In the genomic region with DNA sequence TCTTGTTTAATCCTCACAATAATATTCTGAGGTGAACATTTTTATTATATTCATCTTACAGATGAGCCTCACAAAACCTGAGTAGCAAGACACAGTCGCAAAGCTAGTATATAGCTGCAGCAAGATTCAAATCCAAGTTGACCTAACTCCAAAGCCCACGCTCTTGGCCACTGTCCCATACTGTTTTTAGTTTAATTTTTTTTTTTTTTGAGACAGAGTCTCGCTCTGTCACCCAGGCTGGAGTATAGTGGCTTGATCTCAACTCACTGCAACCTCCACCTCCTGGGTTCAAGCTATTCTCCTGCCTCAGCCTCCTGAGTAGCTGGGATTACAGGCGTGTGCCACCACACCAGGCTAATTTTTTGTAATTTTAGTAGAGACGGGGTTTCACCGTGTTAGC, we compare ENCODE assay signal across 8 cellular contexts. TPM values are rescaled to one million over a fixed set of nuclear protein-coding genes. Genes with fewer than 3 reads are reported as not detected.
DNase-seq lines count a peak whose midpoint lies in the region; ATAC-seq and TF ChIP-seq lines count a peak whose summit lies in the region.
"Not testable (repeated sequence)": the region's sequence is repeated elsewhere in the genome, so short reads cannot be mapped to it uniquely, and the experiment has no call there.

No MANE protein-coding gene starts in this region.

- peak overlapping the region; percentile 97 for H3K27ac Mint-ChIP-seq in osteocyte (ENCODE audit: unreplicated experiment)

- TF ChIP-seq POLR2A in breast epithelium (IDR thresholded peaks at IDR 0.05) = not testable (repeated sequence)

- POLR2A ChIA-PET in PC-3 (lab: Charles Lee; ENCODE audit: unreplicated experiment) = not testable (repeated sequence)

- peaks cover 32% of the 10 kb centered on the region for H3K4me1 ChIP-seq in BLaER1
- 0 out of 2 replicates have a peak, but pooled peaks cover 11% of the 10 kb centered on the region for H3K4me1 ChIP-seq in PC-3 (ENCODE audit: insufficient read depth, low read length)
- peaks cover 10 to 12% of the 10 kb centered on the region in 2 donors for H3K4me1 ChIP-seq in breast epithelium
- H3K4me1 ChIP-seq in smooth muscle cell (ENCODE audit: low read depth) = peaks cover 14% of the 10 kb centered on the region
- H3K4me1 ChIP-seq in tibial artery = peaks cover 0 to 65% (median 49%) of the 10 kb centered on the region in 4 donors

- H2AFZ ChIP-seq in PC-3 (ENCODE audit: low read length) = 0 out of 2 replicates have a peak overlapping the region, but pooled peaks have one; percentile 27
- H2AFZ ChIP-seq in smooth muscle cell (ENCODE audit: low read depth) = not testable (repeated sequence)

- peak overlapping the region; percentile 41 for H3K4me2 ChIP-seq in BLaER1
- not testable (repeated sequence) for H3K4me2 ChIP-seq in PC-3 (ENCODE audit: low read length)
- peak overlapping the region; percentile 71 for H3K4me2 ChIP-seq in smooth muscle cell

- not testable (repeated sequence) for H3K36me3 Mint-ChIP-seq in osteocyte (ENCODE audit: unreplicated experiment)

- H3K9ac ChIP-seq in BLaER1 = 0 out of 2 replicates have a peak overlapping the region, but pooled peaks have one; percentile 8
- H3K9ac ChIP-seq in PC-3 (ENCODE audit: low read length); smooth muscle cell (ENCODE audit: low read depth): not testable (repeated sequence)

- not testable (repeated sequence) for H3K27ac ChIP-seq in BLaER1; PC-3 (ENCODE audit: low read length)
- H3K27ac ChIP-seq in breast epithelium (peak overlapping the region; percentile 62 to 93), layer of hippocampus (ENCODE audit: low read depth, low read length) (peak overlapping the region; percentile 83), smooth muscle cell (ENCODE audit: low read depth) (peak overlapping the region; percentile 85), tibial artery (peak overlapping the region; percentile 87 to 90)

- not testable (repeated sequence) for DNase-seq in PC-3; breast epithelium (ENCODE audit: low spot score in 2 of 2); osteocyte (ENCODE audit: extremely low spot score, unreplicated experiment); smooth muscle cell (lab: John Stamatoyannopoulos, UW; ENCODE audit: unreplicated experiment); tibial artery
- DNase-seq in fibroblast of mammary gland (ENCODE audit: low read depth) = peak; percentile 33

- intact Hi-C loops in PC-3 (cut with micrococcal nuclease) = loop anchor here (5.0 kb wide), 2 partner anchors 57 to 648 kb away; no protein-coding TSS in a partner anchor
- intact Hi-C loops in breast epithelium (cut with DNase I; ENCODE audit: low total_unique reads); tibial artery (cut with DNase I; ENCODE audit: low total_unique reads): not testable (repeated sequence)

- peaks cover 64% of the 10 kb centered on the region for H3K4me1 Mint-ChIP-seq in osteocyte (ENCODE audit: unreplicated experiment)

- not testable (repeated sequence) for H3K27me3 ChIP-seq in BLaER1; PC-3 (ENCODE audit: low read length); breast epithelium; layer of hippocampus (ENCODE audit: control insufficient read depth, insufficient read depth, low read length); smooth muscle cell (ENCODE audit: low read depth); tibial artery

- BruUV-seq in PC-3 (replicated peaks; lab: Mats Ljungman, UMichigan) = not testable (repeated sequence)

- not testable (repeated sequence) for ATAC-seq in PC-3

- H4K20me1 ChIP-seq in BLaER1; PC-3 (ENCODE audit: low read length); smooth muscle cell (ENCODE audit: low read depth): not testable (repeated sequence)

- not testable (repeated sequence) for H3K9me2 ChIP-seq in PC-3 (replicated peaks; ENCODE audit: low read length)

- WGBS in smooth muscle cell (ENCODE audit: low lambda C conversion rate) = 92% methylated on average over 6 of the region's 6 CpGs

- TF ChIP-seq CTCF in PC-3 (conservative IDR thresholded peaks at IDR 0.05; ENCODE audit: low read depth, low read length); breast epithelium (IDR thresholded peaks at IDR 0.05); fibroblast of mammary gland (conservative IDR thresholded peaks at IDR 0.05; ENCODE audit: control insufficient read depth, insufficient read depth, low read depth, low read length); osteocyte (IDR thresholded peaks at IDR 0.05); smooth muscle cell (IDR thresholded peaks at IDR 0.05; ENCODE audit: borderline replicate concordance, insufficient read depth, poor library complexity, severe bottlenecking); tibial artery (IDR thresholded peaks at IDR 0.05): not testable (repeated sequence)

- not testable (repeated sequence) for H3K36me3 ChIP-seq in BLaER1; PC-3 (ENCODE audit: low read depth, low read length); breast epithelium; smooth muscle cell (ENCODE audit: low read depth); tibial artery

- not testable (repeated sequence) for H3K27me3 Mint-ChIP-seq in osteocyte (ENCODE audit: unreplicated experiment)

- H3K4me3 Mint-ChIP-seq in osteocyte (ENCODE audit: unreplicated experiment) = not testable (repeated sequence)

- H3K9me3 Mint-ChIP-seq in osteocyte (ENCODE audit: unreplicated experiment) = not testable (repeated sequence)

- not testable (repeated sequence) for H3K9me3 ChIP-seq in BLaER1; PC-3 (ENCODE audit: low read length); breast epithelium; smooth muscle cell (replicated peaks; ENCODE audit: low read depth); tibial artery

- CTCF ChIA-PET in PC-3 (lab: Charles Lee) = interaction anchor here (0.6 to 1.4 kb wide), 2 partner anchors 57 to 66 kb away, joined by 3 to 6 read pairs; no protein-coding TSS in a partner anchor

- H3K4me3 ChIP-seq in BLaER1; PC-3 (ENCODE audit: low read length); smooth muscle cell: not testable (repeated sequence)
- H3K4me3 ChIP-seq in breast epithelium (peak overlapping the region; percentile 31 to 61 (median 44)), fibroblast of mammary gland (ENCODE audit: control insufficient read depth, low read depth, low read length) (peak overlapping the region; percentile 25), tibial artery (peak overlapping the region; percentile 47 to 55)

- H3F3A ChIP-seq in PC-3 (ENCODE audit: low read length, unreplicated experiment) = not testable (repeated sequence)
- peaks cover 40% of the 10 kb centered on the region for H3F3A ChIP-seq in smooth muscle cell (ENCODE audit: low read depth)

- not testable (repeated sequence) for H3K79me2 ChIP-seq in PC-3 (ENCODE audit: low read length); smooth muscle cell (ENCODE audit: low read depth)

RNA-seq across cellular contexts. Expression of a gene that starts 42.9 kb away (rescaled TPM):
- total RNA-seq in PC-3 (2014; rRNA removed) (9.6 and 14.6 TPM in 2 replicates), breast epithelium (10 to 100 TPM; 12.3 to 18.7 (median 16.4) TPM), osteocyte (11.6 and 13.3 TPM in 2 replicates), smooth muscle cell (65.1 and 73.2 TPM in 2 replicates)
- 53.8 and 76.9 TPM in 2 replicates for polyA plus RNA-seq in smooth muscle cell
